In genomic region chr6:169701218-169701952, GRCh38 we compare ENCODE assay signal across 8 cellular contexts.
A peak's percentile ranks its signal among the peaks of the same experiment; 100 is the strongest.
DNase-seq lines count a peak whose midpoint lies in the region; ATAC-seq lines count a peak whose summit lies in the region.

No MANE protein-coding gene starts in this region.

- H3K4me1 ChIP-seq in iPS DF 6.9 (ENCODE audit: control insufficient read depth, insufficient read depth, low read length): 0 out of 2 replicates have a peak, but pooled peaks cover 4% of the 10 kb centered on the region

- peak overlapping the region; percentile 72 for H3K4me3 ChIP-seq in iPS DF 6.9 (ENCODE audit: low read length)

- peak; percentile 16 for DNase-seq in stimulated activated CD4-positive, alpha-beta T cell treated with anti-CD3 and anti-CD28 coated beads, Interleukin-4, amount 100 ng/mL, for 24 hours
- DNase-seq in stimulated activated CD4-positive, alpha-beta T cell treated with anti-CD3 and anti-CD28 coated beads, Interleukin-2, amount 100 ng/mL, for 24 hours: no peak
- DNase-seq in activated naive CD4-positive, alpha-beta T cell treated with anti-CD3 and anti-CD28 coated beads, Interleukin-2, amount 50 U/mL, for 16 hours: peak; percentile 14
- DNase-seq in iPS DF 6.9 (ENCODE audit: low read depth, low spot score) (no peak), SW480 (ENCODE audit: low spot score) (no peak)
- DNase-seq in stimulated activated CD8-positive, alpha-beta memory T cell treated with anti-CD3 and anti-CD28 coated beads, Interleukin-4, amount 100 ng/mL, for 48 hours: peak; percentile 43

- ATAC-seq in HG03354 (IDR thresholded peaks at IDR 0.05; ENCODE audit: poor library complexity, severe bottlenecking, unreplicated experiment): peak; percentile 22
- ATAC-seq in HG03108 (IDR thresholded peaks at IDR 0.05; ENCODE audit: unreplicated experiment): no peak

- H3K27me3 ChIP-seq in iPS DF 6.9 (ENCODE audit: control insufficient read depth, insufficient read depth, low read length): no peaks in the 10 kb centered on the region

- no peak overlapping the region for H3K27ac ChIP-seq in iPS DF 6.9 (ENCODE audit: low read length)

- WGBS in iPS DF 6.9 (ENCODE audit: insufficient coverage, insufficient read length): no CpG with 5 or more reads among the region's 56 CpGs

- no peaks in the 10 kb centered on the region for H3K9me3 ChIP-seq in iPS DF 6.9 (ENCODE audit: control insufficient read depth, insufficient read depth, low read length)

- H3K36me3 ChIP-seq in iPS DF 6.9 (ENCODE audit: control insufficient read depth, insufficient read depth, low read length): 0 out of 2 replicates have a peak, but pooled peaks cover 5% of the 10 kb centered on the region

Comparison
In these comparisons a context has a peak if more than half of its experiments do, and no peak if none do; other contexts are left out.
1. DNase-seq: peak in stimulated activated CD4-positive, alpha-beta T cell treated with anti-CD3 and anti-CD28 coated beads, Interleukin-4, amount 100 ng/mL, for 24 hours (single experiment), activated naive CD4-positive, alpha-beta T cell treated with anti-CD3 and anti-CD28 coated beads, Interleukin-2, amount 50 U/mL, for 16 hours (single experiment) and stimulated activated CD8-positive, alpha-beta memory T cell treated with anti-CD3 and anti-CD28 coated beads, Interleukin-4, amount 100 ng/mL, for 48 hours (single experiment); none in stimulated activated CD4-positive, alpha-beta T cell treated with anti-CD3 and anti-CD28 coated beads, Interleukin-2, amount 100 ng/mL, for 24 hours (0 of 2), iPS DF 6.9 (single experiment) and SW480 (single experiment).